1 cellular context compared by ENCODE assay signal in genomic region chr2:191128172-191128910, GRCh38.
TF ChIP-seq lines count a peak whose summit lies in the region.

No MANE protein-coding gene starts in this region.

TF ChIP-seq in SK-N-SH treated with all-trans-retinoic acid at 6 μM for 48 hours, 23 proteins besides CTCF, POLR2A, EP300 and RAD21 (continued from another document):
- TF ChIP-seq POU6F1 (CRISPR knock-in tag; IDR thresholded peaks at IDR 0.05; ENCODE audit: borderline replicate concordance, low read depth) (no peak), CSDC2 (CRISPR knock-in tag; IDR thresholded peaks at IDR 0.05) (no peak), ZNF565 (CRISPR knock-in tag; conservative IDR thresholded peaks at IDR 0.05; ENCODE audit: low read depth) (no peak), CSRNP3 (CRISPR knock-in tag; IDR thresholded peaks at IDR 0.05) (no peak), RARB (CRISPR knock-in tag; IDR thresholded peaks at IDR 0.05) (no peak), ARNTL (CRISPR knock-in tag; IDR thresholded peaks at IDR 0.05; ENCODE audit: borderline replicate concordance, low read depth) (no peak)
